In genomic region chr3:52153389-52154096, GRCh38 we compare ENCODE assay signal across 8 cellular contexts. TPM values are rescaled to one million over a fixed set of nuclear protein-coding genes. Genes with fewer than 3 reads are reported as not detected.
DNase-seq lines count a peak whose midpoint lies in the region; ATAC-seq and TF ChIP-seq lines count a peak whose summit lies in the region.

No MANE protein-coding gene starts in this region.

- H3K4me3 Mint-ChIP-seq in endodermal cell, result peak overlapping the region; percentile 88
- peak overlapping the region; percentile 88 to 99 (median 98) for H3K4me3 Mint-ChIP-seq in naive B cell

- DNase-seq in AG10803 (ENCODE audit: low read depth) (peak; percentile 30), HT1080 (ENCODE audit: low read depth) (peak; percentile 34), SHP77 treated with DMSO at 0.1 percent for 48 hours (lab: John Stamatoyannopoulos, UW) (peak; percentile 47), endodermal cell (peak; percentile 85), naive B cell (no peak), 8988T (no peak)

- peak overlapping the region; percentile 78 for H3K4me3 ChIP-seq in AG10803 (ENCODE audit: low read length)
- H3K4me3 ChIP-seq in endodermal cell (ENCODE audit: low read length), result peak overlapping the region; percentile 90

- peaks cover 8% of the 10 kb centered on the region for H3K36me3 ChIP-seq in endodermal cell (ENCODE audit: control insufficient read depth, insufficient read depth, low read length)

- ATAC-seq in GM18517 (IDR thresholded peaks at IDR 0.05; ENCODE audit: unreplicated experiment) (peak; percentile 5), naive B cell (ENCODE audit: low read depth in 2 of 2) (no peak), GM19328 (IDR thresholded peaks at IDR 0.05; ENCODE audit: unreplicated experiment) (no peak)

- WGBS in endodermal cell (ENCODE audit: insufficient coverage in 1 of 2, insufficient read length in 1 of 2), 2 experiments, result 8 to 12% methylated on average over 10 to 18 of the region's 18 CpGs

- TF ChIP-seq CTCF in AG10803 (conservative IDR thresholded peaks at IDR 0.05; ENCODE audit: low read length) (no peak), endodermal cell (conservative IDR thresholded peaks at IDR 0.05) (peak; percentile 8)

- H3K9ac ChIP-seq in endodermal cell (ENCODE audit: extremely low read depth, low read length, poor library complexity, severe bottlenecking), result peak overlapping the region; percentile 76

- H3K27me3 Mint-ChIP-seq in endodermal cell (ENCODE audit: insufficient read depth) (no peaks in the 10 kb centered on the region), naive B cell (no peaks in the 10 kb centered on the region)

- H3K4me1 Mint-ChIP-seq in endodermal cell, result peaks cover 8% of the 10 kb centered on the region
- H3K4me1 Mint-ChIP-seq in naive B cell, result peaks cover 4 to 15% (median 13%) of the 10 kb centered on the region in 3 donors

- H3K9me3 Mint-ChIP-seq in endodermal cell (no peaks in the 10 kb centered on the region), naive B cell (no peaks in the 10 kb centered on the region)

- peak overlapping the region; percentile 51 for H3K27ac ChIP-seq in endodermal cell (ENCODE audit: low read depth, low read length)

- peak overlapping the region; percentile 98 for H3K27ac Mint-ChIP-seq in endodermal cell
- peak overlapping the region in 4 of 6 donors; percentile 50 to 98 (median 74) for H3K27ac Mint-ChIP-seq in naive B cell

- no peaks in the 10 kb centered on the region for H3K9me3 ChIP-seq in endodermal cell (ENCODE audit: control insufficient read depth, low read length)

- H3K36me3 Mint-ChIP-seq in endodermal cell (ENCODE audit: low read depth), result peaks cover 9% of the 10 kb centered on the region
- H3K36me3 Mint-ChIP-seq in naive B cell, result no peaks in the 10 kb centered on the region

- H3K4me1 ChIP-seq in endodermal cell (ENCODE audit: control insufficient read depth, insufficient read depth, low read length), result no peaks in the 10 kb centered on the region

- no peaks in the 10 kb centered on the region for H3K27me3 ChIP-seq in endodermal cell (ENCODE audit: control insufficient read depth, insufficient read depth, low read length, poor library complexity, severe bottlenecking)

RNA-seq across cellular contexts. Expression of gene POC1A, which starts 0.7 kb away (rescaled TPM):
- 26.0 and 31.3 TPM in 2 replicates for total RNA-seq in HT1080 (2014; rRNA removed; shearing (Covaris generic))
- polyA plus RNA-seq in HT1080 (2015; cell fraction: cytosol; rRNA removed), result 17.3 and 19.4 TPM in 2 replicates
- 19.2 and 20.0 TPM in 2 replicates for polyA plus RNA-seq in HT1080 (2015; cell fraction: nucleus; rRNA removed)
- total RNA-seq in endodermal cell, result 10 to 100 TPM; 19.7 to 24.0 TPM
- 18.8 TPM for polyA plus RNA-seq in endodermal cell (2013, experiment 1 of 2)
- 19.5 TPM for polyA plus RNA-seq in endodermal cell (2013, experiment 2 of 2)
- 1 to 10 TPM; 1.2 to 4.9 (median 1.6) TPM for polyA plus RNA-seq in naive B cell (ENCODE audit: low read depth in 6 of 6)

RNA-seq across cellular contexts. Expression of gene ALAS1, which starts 44.4 kb away (rescaled TPM):
- total RNA-seq in HT1080 (2014; rRNA removed; shearing (Covaris generic)), result 57.6 and 71.5 TPM in 2 replicates
- 41.4 and 41.5 TPM in 2 replicates for polyA plus RNA-seq in HT1080 (2015; cell fraction: cytosol; rRNA removed)
- 60.8 and 66.9 TPM in 2 replicates for polyA plus RNA-seq in HT1080 (2015; cell fraction: nucleus; rRNA removed)
- 10 to 100 TPM; 33.6 to 50.1 TPM for total RNA-seq in endodermal cell
- 49.3 TPM for polyA plus RNA-seq in endodermal cell (2013, experiment 1 of 2)
- 41.2 TPM for polyA plus RNA-seq in endodermal cell (2013, experiment 2 of 2)
- polyA plus RNA-seq in naive B cell (ENCODE audit: low read depth in 6 of 6), result 10 to 100 TPM; 10.3 to 25.6 (median 18.7) TPM

Comparison
In these comparisons a context has a peak if more than half of its experiments do, and no peak if none do; other contexts are left out.
1. DNase-seq: peak in AG10803 (single experiment), HT1080 (single experiment), SHP77 treated with DMSO at 0.1 percent for 48 hours (single experiment) and endodermal cell (single experiment); none in naive B cell (single experiment) and 8988T (single experiment).